Comparison of ENCODE assay signal across 1 cellular context in the genomic region with DNA sequence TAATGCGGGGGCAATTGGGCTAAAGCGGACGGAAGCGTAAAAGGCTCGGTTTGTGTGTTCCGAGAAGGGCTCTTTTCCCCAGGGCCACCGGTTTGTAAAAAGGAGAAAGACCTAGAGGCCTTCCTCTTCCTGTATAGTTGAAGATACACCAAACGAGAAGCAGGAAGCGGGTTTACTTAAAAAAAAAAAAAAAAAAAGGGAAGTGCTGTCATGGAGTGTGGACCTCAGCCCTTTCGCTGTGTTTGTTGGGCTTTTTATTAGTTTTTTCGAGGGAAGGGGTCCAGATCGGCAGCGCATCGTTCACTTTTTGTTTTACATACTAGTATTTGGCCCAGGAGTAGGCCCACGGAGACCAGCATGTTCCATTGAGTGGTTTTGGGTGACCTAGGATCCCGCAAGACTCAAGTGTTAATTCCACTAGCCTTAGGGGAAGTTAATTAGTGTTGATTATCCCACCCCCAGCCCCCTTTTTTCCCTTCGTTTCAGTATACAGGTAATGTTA.
A peak's percentile ranks its signal among the peaks of the same experiment; 100 is the strongest.
TF ChIP-seq lines count a peak whose summit lies in the region.

No MANE protein-coding gene starts in this region.

TF ChIP-seq in K562, 482 proteins besides CTCF, POLR2A, EP300 and RAD21 (continued from another document):
- TF ChIP-seq, protein P1, sequence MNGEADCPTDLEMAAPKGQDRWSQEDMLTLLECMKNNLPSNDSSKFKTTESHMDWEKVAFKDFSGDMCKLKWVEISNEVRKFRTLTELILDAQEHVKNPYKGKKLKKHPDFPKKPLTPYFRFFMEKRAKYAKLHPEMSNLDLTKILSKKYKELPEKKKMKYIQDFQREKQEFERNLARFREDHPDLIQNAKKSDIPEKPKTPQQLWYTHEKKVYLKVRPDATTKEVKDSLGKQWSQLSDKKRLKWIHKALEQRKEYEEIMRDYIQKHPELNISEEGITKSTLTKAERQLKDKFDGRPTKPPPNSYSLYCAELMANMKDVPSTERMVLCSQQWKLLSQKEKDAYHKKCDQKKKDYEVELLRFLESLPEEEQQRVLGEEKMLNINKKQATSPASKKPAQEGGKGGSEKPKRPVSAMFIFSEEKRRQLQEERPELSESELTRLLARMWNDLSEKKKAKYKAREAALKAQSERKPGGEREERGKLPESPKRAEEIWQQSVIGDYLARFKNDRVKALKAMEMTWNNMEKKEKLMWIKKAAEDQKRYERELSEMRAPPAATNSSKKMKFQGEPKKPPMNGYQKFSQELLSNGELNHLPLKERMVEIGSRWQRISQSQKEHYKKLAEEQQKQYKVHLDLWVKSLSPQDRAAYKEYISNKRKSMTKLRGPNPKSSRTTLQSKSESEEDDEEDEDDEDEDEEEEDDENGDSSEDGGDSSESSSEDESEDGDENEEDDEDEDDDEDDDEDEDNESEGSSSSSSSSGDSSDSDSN (IDR thresholded peaks at IDR 0.05; ENCODE audit: borderline replicate concordance in 1 of 2, low read depth in 2 of 2, low read length in 2 of 2): peak; percentile 12 to 65; a peak in 1 of 4 replicates
- TF ChIP-seq DPF2 (IDR thresholded peaks at IDR 0.05): no peak; the same call in 1 of the 2 replicates
